26 cellular contexts compared by ENCODE assay signal in the genomic region with DNA sequence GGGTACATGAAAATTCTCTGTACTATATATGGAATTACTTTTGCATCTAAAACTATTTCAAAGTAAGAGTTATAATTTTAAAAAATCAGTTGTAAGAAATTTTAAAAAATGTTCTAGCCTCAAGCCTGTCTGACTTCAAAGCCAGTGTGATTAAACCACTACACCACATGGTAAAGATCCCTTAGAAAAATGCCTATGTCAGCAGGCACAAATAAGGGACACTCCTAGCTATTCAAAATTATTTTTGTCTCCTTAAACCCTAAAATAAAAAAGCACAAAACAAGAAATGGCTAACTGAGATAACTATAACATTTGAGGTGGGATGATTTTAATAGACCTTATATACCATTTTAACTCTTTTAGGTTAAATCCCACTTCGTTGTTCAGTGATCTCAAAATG.
"Had no signal": no experiment of that assay in that cellular context is flagged by ENCODE, and none has a peak within 500 bp of the region (broad histone marks: within the 10 kb centered on the region; RNA-seq: fewer than 3 reads in every experiment).

No MANE protein-coding gene starts in this region.

- H3K4me3 Mint-ChIP-seq: activated CD4-positive, alpha-beta memory T cell treated with anti-CD3 and anti-CD28 coated beads, Interleukin-2, amount 10 ng/mL, durations not matched to agents 7 days and 5 days; activated CD4-positive, alpha-beta T cell treated with anti-CD3 and anti-CD28 coated beads, Interleukin-2, amount 10 ng/mL, durations not matched to agents 7 days and 5 days; activated naive CD4-positive, alpha-beta T cell treated with anti-CD3 and anti-CD28 coated beads, Interleukin-2, amount 10 ng/mL, durations not matched to agents 7 days and 5 days; activated naive CD8-positive, alpha-beta T cell treated with anti-CD3 and anti-CD28 coated beads, Interleukin-2, amount 10 ng/mL, durations not matched to agents 7 days and 5 days; activated T-cell treated with anti-CD3 and anti-CD28 coated beads, Interleukin-2, amount 50 U/mL, for 24 hours; activated T-cell treated with anti-CD3 and anti-CD28 coated beads, Interleukin-2, amount 50 U/mL, for 72 hours; WTC11 had no signal

- H3K9me3 Mint-ChIP-seq: activated CD4-positive, alpha-beta memory T cell treated with anti-CD3 and anti-CD28 coated beads, Interleukin-2, amount 10 ng/mL, durations not matched to agents 7 days and 5 days; activated CD4-positive, alpha-beta T cell treated with anti-CD3 and anti-CD28 coated beads, Interleukin-2, amount 10 ng/mL, durations not matched to agents 7 days and 5 days; activated naive CD4-positive, alpha-beta T cell treated with anti-CD3 and anti-CD28 coated beads, Interleukin-2, amount 10 ng/mL, durations not matched to agents 7 days and 5 days; activated naive CD4-positive, alpha-beta T cell treated with anti-CD3 and anti-CD28 coated beads, Interleukin-2, amount 50 U/mL, for 72 hours; activated naive CD8-positive, alpha-beta T cell treated with anti-CD3 and anti-CD28 coated beads, Interleukin-2, amount 10 ng/mL, durations not matched to agents 7 days and 5 days; activated T-cell treated with anti-CD3 and anti-CD28 coated beads, Interleukin-2, amount 50 U/mL, for 24 hours; activated T-cell treated with anti-CD3 and anti-CD28 coated beads, Interleukin-2, amount 50 U/mL, for 72 hours; WTC11 had no signal

- H3K27me3 Mint-ChIP-seq: activated CD4-positive, alpha-beta memory T cell treated with anti-CD3 and anti-CD28 coated beads, Interleukin-2, amount 10 ng/mL, durations not matched to agents 7 days and 5 days; activated CD4-positive, alpha-beta T cell treated with anti-CD3 and anti-CD28 coated beads, Interleukin-2, amount 10 ng/mL, durations not matched to agents 7 days and 5 days; activated naive CD4-positive, alpha-beta T cell treated with anti-CD3 and anti-CD28 coated beads, Interleukin-2, amount 10 ng/mL, durations not matched to agents 7 days and 5 days; activated naive CD8-positive, alpha-beta T cell treated with anti-CD3 and anti-CD28 coated beads, Interleukin-2, amount 10 ng/mL, durations not matched to agents 7 days and 5 days; activated T-cell treated with anti-CD3 and anti-CD28 coated beads, Interleukin-2, amount 50 U/mL, for 24 hours had no signal

- H3K36me3 ChIP-seq: ascending aorta, colonic mucosa had no signal

- H3K36me3 Mint-ChIP-seq: activated naive CD4-positive, alpha-beta T cell treated with anti-CD3 and anti-CD28 coated beads, Interleukin-2, amount 10 ng/mL, durations not matched to agents 7 days and 5 days; activated naive CD4-positive, alpha-beta T cell treated with anti-CD3 and anti-CD28 coated beads, Interleukin-2, amount 50 U/mL, for 72 hours; activated naive CD8-positive, alpha-beta T cell treated with anti-CD3 and anti-CD28 coated beads, Interleukin-2, amount 10 ng/mL, durations not matched to agents 7 days and 5 days; WTC11 had no signal

- H3K27ac Mint-ChIP-seq: activated CD4-positive, alpha-beta memory T cell treated with anti-CD3 and anti-CD28 coated beads, Interleukin-2, amount 10 ng/mL, durations not matched to agents 7 days and 5 days; activated CD4-positive, alpha-beta T cell treated with anti-CD3 and anti-CD28 coated beads, Interleukin-2, amount 10 ng/mL, durations not matched to agents 7 days and 5 days; activated naive CD4-positive, alpha-beta T cell treated with anti-CD3 and anti-CD28 coated beads, Interleukin-2, amount 10 ng/mL, durations not matched to agents 7 days and 5 days; activated naive CD4-positive, alpha-beta T cell treated with anti-CD3 and anti-CD28 coated beads, Interleukin-2, amount 50 U/mL, for 72 hours; activated naive CD8-positive, alpha-beta T cell treated with anti-CD3 and anti-CD28 coated beads, Interleukin-2, amount 10 ng/mL, durations not matched to agents 7 days and 5 days; activated T-cell treated with anti-CD3 and anti-CD28 coated beads, Interleukin-2, amount 50 U/mL, for 24 hours; activated T-cell treated with anti-CD3 and anti-CD28 coated beads, Interleukin-2, amount 50 U/mL, for 72 hours; WTC11 had no signal

- DNase-seq: activated CD4-positive, alpha-beta memory T cell treated with anti-CD3 and anti-CD28 coated beads, Interleukin-2, amount 10 ng/mL, durations not matched to agents 7 days and 5 days; activated CD4-positive, alpha-beta T cell treated with anti-CD3 and anti-CD28 coated beads for 1 hour; activated CD4-positive, alpha-beta T cell treated with anti-CD3 and anti-CD28 coated beads for 4 hours; activated CD4-positive, alpha-beta T cell treated with anti-CD3 and anti-CD28 coated beads, Interleukin-2, amount 10 ng/mL, durations not matched to agents 7 days and 5 days; activated CD4-positive, alpha-beta T cell treated with anti-CD3 and anti-CD28 coated beads, Interleukin-2, amount 50 U/mL, for 4 hours; activated CD8-positive, alpha-beta memory T cell treated with anti-CD3 and anti-CD28 coated beads, Interleukin-2, amount 50 U/mL, for 48 hours; activated gamma-delta T cell; activated naive CD4-positive, alpha-beta T cell; activated naive CD4-positive, alpha-beta T cell treated with anti-CD3 and anti-CD28 coated beads, Interleukin-2, amount 10 ng/mL, durations not matched to agents 7 days and 5 days; activated naive CD8-positive, alpha-beta T cell treated with anti-CD3 and anti-CD28 coated beads, Interleukin-2, amount 10 ng/mL, durations not matched to agents 7 days and 5 days; activated T-cell treated with anti-CD3 and anti-CD28 coated beads for 4 hours; activated T-cell treated with anti-CD3 and anti-CD28 coated beads, Interleukin-2, amount 50 U/mL, for 24 hours; activated T-cell treated with anti-CD3 and anti-CD28 coated beads, Interleukin-2, amount 50 U/mL, for 72 hours; caudate nucleus; cerebellar nuclear complex; colonic mucosa; effector CD8-positive, alpha-beta T cell; head of caudate nucleus; hippocampal formation; T-helper 2 cell had no signal

- H3K4me1 ChIP-seq: colonic mucosa had no signal

- FAIRE-seq: frontal cortex had no signal

- ATAC-seq: activated naive CD4-positive, alpha-beta T cell treated with anti-CD3 and anti-CD28 coated beads, Interleukin-2, amount 50 U/mL, for 72 hours; activated T-cell treated with anti-CD3 and anti-CD28 coated beads, Interleukin-2, amount 50 U/mL, for 72 hours; esophagus mucosa; WTC11 had no signal

- H3K27ac ChIP-seq: ascending aorta, colonic mucosa, VCaP had no signal

- H3K4me1 Mint-ChIP-seq: activated CD4-positive, alpha-beta memory T cell treated with anti-CD3 and anti-CD28 coated beads, Interleukin-2, amount 10 ng/mL, durations not matched to agents 7 days and 5 days; activated CD4-positive, alpha-beta T cell treated with anti-CD3 and anti-CD28 coated beads, Interleukin-2, amount 10 ng/mL, durations not matched to agents 7 days and 5 days; activated naive CD4-positive, alpha-beta T cell treated with anti-CD3 and anti-CD28 coated beads, Interleukin-2, amount 10 ng/mL, durations not matched to agents 7 days and 5 days; activated naive CD8-positive, alpha-beta T cell treated with anti-CD3 and anti-CD28 coated beads, Interleukin-2, amount 10 ng/mL, durations not matched to agents 7 days and 5 days had no signal

- H3K4me3 ChIP-seq: ascending aorta, colonic mucosa had no signal

- H3K9me3 ChIP-seq: ascending aorta, colonic mucosa had no signal

- H3K27me3 ChIP-seq: ascending aorta, colonic mucosa had no signal
